11 cellular contexts compared by ENCODE assay signal in genomic region chr5:180839227-180839626, GRCh38. TPM values are rescaled to one million over a fixed set of nuclear protein-coding genes. Genes with fewer than 3 reads are reported as not detected.
"Had no signal": no experiment of that assay in that cellular context is flagged by ENCODE, and none has a peak within 500 bp of the region (broad histone marks: within the 10 kb centered on the region; RNA-seq: fewer than 3 reads in every experiment).

No MANE protein-coding gene starts in this region.

- H3K9ac ChIP-seq: GM23248, KMS-11 had no signal

- DNase-seq: GM23248, GOT3, H9, HCEC 1CT, HFFc6, IMR-90, Karpas-422, KBM-7 had no signal

- H3K4me2 ChIP-seq: KMS-11 had no signal

- H3K27ac ChIP-seq: GM23248, KMS-11 had no signal

- FAIRE-seq: H54, HTR-8/SVneo had no signal

- H2AFZ ChIP-seq: GM23248 had no signal

- H3K4me3 ChIP-seq: GM23248 had no signal

RNA-seq across cellular contexts. Expression of gene BTNL8, which starts 59.7 kb away (rescaled TPM):
- total RNA-seq: GM23248, HFFc6, IMR-90 had no signal
- polyA plus RNA-seq: GM23248, IMR-90 had no signal
